Comparison of ENCODE assay signal across 20 cellular contexts in genomic region chr21:38927776-38928175, GRCh38.
"Had no signal": no experiment of that assay in that cellular context is flagged by ENCODE, and none has a peak within 500 bp of the region (broad histone marks: within the 10 kb centered on the region; RNA-seq: fewer than 3 reads in every experiment).

No MANE protein-coding gene starts in this region.

- H3K27ac Mint-ChIP-seq: activated B cell treated with CpG ODN at 0.5 μM for 24 hours; activated CD4-positive, alpha-beta T cell treated with anti-CD3 and anti-CD28 coated beads, Interleukin-2, amount 10 ng/mL, durations not matched to agents 24 days and 14 days; activated naive CD4-positive, alpha-beta T cell treated with anti-CD3 and anti-CD28 coated beads for 36 hours; activated naive CD8-positive, alpha-beta T cell; brain; T-helper 1 cell treated with Interleukin-12 subunit alpha and Interleukin-12 subunit beta and Interleukin-4 antibody, amounts not matched to agents 30 μg/mL and 1 μg/mL, for 36 hours had no signal

- DNase-seq: activated B cell treated with CpG ODN at 0.5 μM for 24 hours; activated CD4-positive, alpha-beta T cell treated with anti-CD3 and anti-CD28 coated beads for 1 hour; activated CD4-positive, alpha-beta T cell treated with anti-CD3 and anti-CD28 coated beads, Interleukin-2, amount 10 ng/mL, durations not matched to agents 24 days and 14 days; activated CD4-positive, alpha-beta T cell treated with anti-CD3 and anti-CD28 coated beads, Interleukin-2, amount 50 U/mL, for 48 hours; activated gamma-delta T cell; activated naive CD4-positive, alpha-beta T cell treated with anti-CD3 and anti-CD28 coated beads for 36 hours; activated T-cell treated with anti-CD3 and anti-CD28 coated beads, Interleukin-2, amount 50 U/mL, for 4 hours; amygdala; KBM-7; NCI-H1048; NCI-H146; NCI-H187 treated with DMSO at 0.1 percent for 48 hours; NCI-H446; NCI-H524; SHP77; T1000 had no signal

- H3K36me3 Mint-ChIP-seq: activated naive CD8-positive, alpha-beta T cell; brain had no signal

- H3K4me1 Mint-ChIP-seq: activated B cell treated with CpG ODN at 0.5 μM for 24 hours had no signal

- H3K4me3 Mint-ChIP-seq: activated B cell treated with CpG ODN at 0.5 μM for 24 hours; activated CD4-positive, alpha-beta T cell treated with anti-CD3 and anti-CD28 coated beads, Interleukin-2, amount 10 ng/mL, durations not matched to agents 24 days and 14 days; activated naive CD4-positive, alpha-beta T cell treated with anti-CD3 and anti-CD28 coated beads for 36 hours; activated naive CD8-positive, alpha-beta T cell; activated T-cell treated with anti-CD3 and anti-CD28 coated beads, Interleukin-2, amount 50 U/mL, for 4 hours; brain; T-helper 1 cell treated with Interleukin-12 subunit alpha and Interleukin-12 subunit beta and Interleukin-4 antibody, amounts not matched to agents 30 μg/mL and 1 μg/mL, for 36 hours had no signal

- ATAC-seq: activated T-cell treated with anti-CD3 and anti-CD28 coated beads, Interleukin-2, amount 50 U/mL, for 4 hours; Panc1 had no signal
